In the genomic region with DNA sequence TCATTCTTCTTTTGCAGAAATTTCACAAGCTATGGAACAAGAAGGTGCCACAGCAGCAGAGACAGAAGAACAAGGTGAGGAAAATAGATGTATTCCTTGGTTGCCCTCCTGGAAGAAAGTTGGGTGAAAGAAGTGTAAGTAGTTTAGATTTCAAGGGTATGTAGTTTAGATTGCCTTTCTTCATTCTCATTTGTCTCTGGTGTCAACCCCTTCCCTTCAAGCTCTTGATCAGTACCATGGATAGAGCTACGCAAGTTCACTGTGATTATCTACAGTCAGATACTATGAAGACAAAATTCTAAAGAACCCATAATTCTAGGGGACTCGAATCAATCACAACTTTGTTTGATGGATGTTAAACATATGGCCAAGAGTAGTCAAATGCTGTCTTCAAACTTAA, we compare ENCODE assay signal across 15 cellular contexts. TPM values are rescaled to one million over a fixed set of nuclear protein-coding genes. Genes with fewer than 3 reads are reported as not detected.
"Had no signal": no experiment of that assay in that cellular context is flagged by ENCODE, and none has a peak within 500 bp of the region (broad histone marks: within the 10 kb centered on the region; RNA-seq: fewer than 3 reads in every experiment).

No MANE protein-coding gene starts in this region.

RNA-seq across cellular contexts. Expression of a gene that starts 32.8 kb away (rescaled TPM):
- total RNA-seq: natural killer cell treated with Interleukin-12 subunit alpha and Interleukin-12 subunit beta and Interleukin-15 and Interleukin-18, amount 100 ng/mL, for 72 hours; neural crest cell; omental fat pad; osteocyte; pancreas; posterior vena cava; pulmonary artery endothelial cell; right atrium auricular region; sciatic nerve; smooth muscle cell; spleen; suprapubic skin; transverse colon; upper lobe of right lung; urinary bladder had no signal
- polyA plus RNA-seq: pancreas, smooth muscle cell, spleen, urinary bladder had no signal
